In the genomic region with DNA sequence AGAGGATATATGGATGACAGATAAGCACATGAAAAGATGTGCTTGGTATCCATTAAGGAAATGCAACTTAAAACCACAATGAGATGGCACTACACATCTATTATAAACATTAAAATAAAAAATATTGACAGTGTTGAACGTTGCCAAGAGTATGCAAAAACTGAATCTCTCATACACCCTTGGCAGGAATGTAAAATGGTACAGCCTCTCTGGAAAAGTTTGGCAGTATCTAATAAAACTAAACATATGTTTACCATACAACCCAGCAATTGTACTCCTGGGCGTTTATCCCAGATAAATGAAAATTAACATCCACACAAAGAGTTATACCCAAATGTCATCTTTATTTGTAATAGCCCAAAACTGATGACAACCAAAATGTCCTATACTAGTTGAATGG, we compare ENCODE assay signal across 18 cellular contexts. TPM values are rescaled to one million over a fixed set of nuclear protein-coding genes. Genes with fewer than 3 reads are reported as not detected.
"Had no signal": no experiment of that assay in that cellular context is flagged by ENCODE, and none has a peak within 500 bp of the region (broad histone marks: within the 10 kb centered on the region; RNA-seq: fewer than 3 reads in every experiment).

No MANE protein-coding gene starts in this region.

- H3K27ac Mint-ChIP-seq: activated T-helper 1 cell treated with anti-CD3 and anti-CD28 coated beads, Interleukin-12 subunit alpha, Interleukin-12 subunit beta, Interleukin-2, Interleukin-4 antibody, amounts not matched to agents 30 ng/mL and 10 ng/mL and 1 ng/mL, durations not matched to agents 14 hours and 24 hours and 36 hours; natural killer cell treated with Interleukin-12 subunit alpha and Interleukin-12 subunit beta and Interleukin-15 and Interleukin-18, amount 100 ng/mL, for 72 hours; stimulated activated effector memory CD8-positive, alpha-beta T cell treated with anti-CD3 and anti-CD28 coated beads, Interleukin-12 subunit alpha, Interleukin-12 subunit beta, amount 100 ng/mL, for 72 hours; T-helper 17 cell had no signal

- DNase-seq: activated CD4-positive, alpha-beta T cell treated with anti-CD3 and anti-CD28 coated beads, Interleukin-2, amount 50 U/mL, for 1 hour; activated naive CD4-positive, alpha-beta T cell; adrenal gland; foreskin fibroblast; glutamatergic neuron; left ventricle myocardium inferior; stimulated activated CD4-positive, alpha-beta T cell treated with anti-CD3 and anti-CD28 coated beads, Interleukin-12 subunit alpha, Interleukin-12 subunit beta, amount 100 ng/mL, for 4 hours; stimulated activated CD4-positive, alpha-beta T cell treated with anti-CD3 and anti-CD28 coated beads, Interleukin-2, amount 100 ng/mL, for 24 hours; T-helper 17 cell; upper lobe of right lung had no signal

- ATAC-seq: activated CD4-positive, CD25-positive, alpha-beta regulatory T cell treated with anti-CD3 and anti-CD28 coated beads, Interleukin-2, amount 50 U/mL, for 24 hours; esophagus mucosa; natural killer cell treated with Interleukin-12 subunit alpha and Interleukin-12 subunit beta and Interleukin-15 and Interleukin-18, amount 100 ng/mL, for 72 hours; stimulated activated effector memory CD8-positive, alpha-beta T cell treated with anti-CD3 and anti-CD28 coated beads, Interleukin-12 subunit alpha, Interleukin-12 subunit beta, amount 100 ng/mL, for 72 hours; T-helper 17 cell; upper lobe of right lung had no signal

- H3K4me3 Mint-ChIP-seq: activated T-helper 1 cell treated with anti-CD3 and anti-CD28 coated beads, Interleukin-12 subunit alpha, Interleukin-12 subunit beta, Interleukin-2, Interleukin-4 antibody, amounts not matched to agents 30 ng/mL and 10 ng/mL and 1 ng/mL, durations not matched to agents 14 hours and 24 hours and 36 hours; natural killer cell treated with Interleukin-12 subunit alpha and Interleukin-12 subunit beta and Interleukin-15 and Interleukin-18, amount 100 ng/mL, for 72 hours; stimulated activated effector memory CD8-positive, alpha-beta T cell treated with anti-CD3 and anti-CD28 coated beads, Interleukin-12 subunit alpha, Interleukin-12 subunit beta, amount 100 ng/mL, for 72 hours; T-helper 17 cell had no signal

- H3K9me3 Mint-ChIP-seq: activated T-helper 1 cell treated with anti-CD3 and anti-CD28 coated beads, Interleukin-12 subunit alpha, Interleukin-12 subunit beta, Interleukin-2, Interleukin-4 antibody, amounts not matched to agents 30 ng/mL and 10 ng/mL and 1 ng/mL, durations not matched to agents 14 hours and 24 hours and 36 hours; natural killer cell treated with Interleukin-12 subunit alpha and Interleukin-12 subunit beta and Interleukin-15 and Interleukin-18, amount 100 ng/mL, for 72 hours; stimulated activated effector memory CD8-positive, alpha-beta T cell treated with anti-CD3 and anti-CD28 coated beads, Interleukin-12 subunit alpha, Interleukin-12 subunit beta, amount 100 ng/mL, for 72 hours had no signal

- H3K27me3 Mint-ChIP-seq: natural killer cell treated with Interleukin-12 subunit alpha and Interleukin-12 subunit beta and Interleukin-15 and Interleukin-18, amount 100 ng/mL, for 72 hours; T-helper 17 cell had no signal

- H3K36me3 Mint-ChIP-seq: natural killer cell treated with Interleukin-12 subunit alpha and Interleukin-12 subunit beta and Interleukin-15 and Interleukin-18, amount 100 ng/mL, for 72 hours had no signal

RNA-seq across cellular contexts. Expression of gene CPA1, which starts 55.2 kb away (rescaled TPM):
- total RNA-seq: activated CD8-positive, alpha-beta memory T cell treated with anti-CD3 and anti-CD28 coated beads for 36 hours; activated T-helper 1 cell treated with anti-CD3 and anti-CD28 coated beads, Interleukin-12 subunit alpha, Interleukin-12 subunit beta, Interleukin-2, Interleukin-4 antibody, amounts not matched to agents 30 ng/mL and 10 ng/mL and 1 ng/mL, durations not matched to agents 14 hours and 24 hours and 36 hours; esophagus mucosa; kidney epithelial cell; left ventricle myocardium inferior; natural killer cell treated with Interleukin-12 subunit alpha and Interleukin-12 subunit beta and Interleukin-15 and Interleukin-18, amount 100 ng/mL, for 72 hours; renal cortical epithelial cell; T-helper 17 cell; upper lobe of right lung had no signal
